ENCODE assay signal across 39 cellular contexts in genomic region chr18:1422634-1423033, GRCh38.
"Had no signal": no experiment of that assay in that cellular context is flagged by ENCODE, and none has a peak within 500 bp of the region (broad histone marks: within the 10 kb centered on the region; RNA-seq: fewer than 3 reads in every experiment).

No MANE protein-coding gene starts in this region.

- H3K36me3 Mint-ChIP-seq: activated naive CD4-positive, alpha-beta T cell treated with anti-CD3 and anti-CD28 coated beads, Interleukin-2, amount 10 ng/mL, durations not matched to agents 7 days and 5 days; activated naive CD4-positive, alpha-beta T cell treated with anti-CD3 and anti-CD28 coated beads, Interleukin-2, amount 50 U/mL, for 24 hours; activated naive CD4-positive, alpha-beta T cell treated with anti-CD3 and anti-CD28 coated beads, Interleukin-2, amount 50 U/mL, for 72 hours; activated naive CD8-positive, alpha-beta T cell; activated naive CD8-positive, alpha-beta T cell treated with anti-CD3 and anti-CD28 coated beads for 36 hours; activated naive CD8-positive, alpha-beta T cell treated with anti-CD3 and anti-CD28 coated beads, Interleukin-2, amount 10 ng/mL, durations not matched to agents 7 days and 5 days; brain had no signal

- FAIRE-seq: astrocyte, bronchial epithelial cell, colon had no signal

- ATAC-seq: activated naive CD4-positive, alpha-beta T cell treated with anti-CD3 and anti-CD28 coated beads, Interleukin-2, amount 50 U/mL, for 72 hours; activated T-cell treated with anti-CD3 and anti-CD28 coated beads, Interleukin-2, amount 50 U/mL, for 4 hours; activated T-cell treated with anti-CD3 and anti-CD28 coated beads, Interleukin-2, amount 50 U/mL, for 72 hours; activated T-helper 17 cell treated with anti-CD3 and anti-CD28 coated beads, Interleukin-2, amount 50 U/mL, for 72 hours; body of pancreas had no signal

- H3K4me3 ChIP-seq: adrenal gland, ascending aorta, body of pancreas, breast epithelium, cardiac muscle cell had no signal

- H3K27ac ChIP-seq: adrenal gland, ascending aorta, body of pancreas, brain microvascular endothelial cell, breast epithelium, cardiac muscle cell had no signal

- H3K27ac Mint-ChIP-seq: activated naive CD4-positive, alpha-beta T cell treated with anti-CD3 and anti-CD28 coated beads for 36 hours; activated naive CD4-positive, alpha-beta T cell treated with anti-CD3 and anti-CD28 coated beads, Interleukin-2, amount 10 ng/mL, durations not matched to agents 7 days and 5 days; activated naive CD4-positive, alpha-beta T cell treated with anti-CD3 and anti-CD28 coated beads, Interleukin-2, amount 50 U/mL, for 24 hours; activated naive CD4-positive, alpha-beta T cell treated with anti-CD3 and anti-CD28 coated beads, Interleukin-2, amount 50 U/mL, for 72 hours; activated naive CD8-positive, alpha-beta T cell; activated naive CD8-positive, alpha-beta T cell treated with anti-CD3 and anti-CD28 coated beads for 36 hours; activated naive CD8-positive, alpha-beta T cell treated with anti-CD3 and anti-CD28 coated beads, Interleukin-2, amount 10 ng/mL, durations not matched to agents 7 days and 5 days; activated T-cell treated with anti-CD3 and anti-CD28 coated beads, Interleukin-2, amount 50 U/mL, for 24 hours; activated T-cell treated with anti-CD3 and anti-CD28 coated beads, Interleukin-2, amount 50 U/mL, for 72 hours; activated T-helper 1 cell treated with anti-CD3 and anti-CD28 coated beads, Interleukin-12 subunit alpha, Interleukin-12 subunit beta, Interleukin-2, Interleukin-4 antibody, amounts not matched to agents 30 ng/mL and 10 ng/mL and 1 ng/mL, durations not matched to agents 14 hours and 24 hours and 36 hours; activated T-helper 17 cell treated with anti-CD3 and anti-CD28 coated beads, Interleukin-2, amount 50 U/mL, for 72 hours; activated T-helper 2 cell treated with anti-CD3 and anti-CD28 coated beads, Interferon-gamma antibody, Interleukin-2, Interleukin-4, amounts not matched to agents 10 μg/mL and 5 μg/mL and 100 μg/mL, durations not matched to agents 14 hours and 24 hours and 36 hours; brain had no signal

- H3K9me3 ChIP-seq: adrenal gland, ascending aorta, body of pancreas, breast epithelium had no signal

- H3K9me3 Mint-ChIP-seq: activated naive CD4-positive, alpha-beta T cell treated with anti-CD3 and anti-CD28 coated beads for 36 hours; activated naive CD4-positive, alpha-beta T cell treated with anti-CD3 and anti-CD28 coated beads, Interleukin-2, amount 10 ng/mL, durations not matched to agents 7 days and 5 days; activated naive CD4-positive, alpha-beta T cell treated with anti-CD3 and anti-CD28 coated beads, Interleukin-2, amount 50 U/mL, for 72 hours; activated naive CD8-positive, alpha-beta T cell treated with anti-CD3 and anti-CD28 coated beads, Interleukin-2, amount 10 ng/mL, durations not matched to agents 7 days and 5 days; activated T-cell treated with anti-CD3 and anti-CD28 coated beads, Interleukin-2, amount 50 U/mL, for 24 hours; activated T-helper 1 cell treated with anti-CD3 and anti-CD28 coated beads, Interleukin-12 subunit alpha, Interleukin-12 subunit beta, Interleukin-2, Interleukin-4 antibody, amounts not matched to agents 30 ng/mL and 10 ng/mL and 1 ng/mL, durations not matched to agents 14 hours and 24 hours and 36 hours; activated T-helper 17 cell treated with anti-CD3 and anti-CD28 coated beads, Interleukin-2, amount 50 U/mL, for 72 hours; central memory CD8-positive, alpha-beta T cell had no signal

- H3K4me3 Mint-ChIP-seq: activated naive CD4-positive, alpha-beta T cell treated with anti-CD3 and anti-CD28 coated beads for 36 hours; activated naive CD4-positive, alpha-beta T cell treated with anti-CD3 and anti-CD28 coated beads, Interleukin-2, amount 10 ng/mL, durations not matched to agents 7 days and 5 days; activated naive CD4-positive, alpha-beta T cell treated with anti-CD3 and anti-CD28 coated beads, Interleukin-2, amount 50 U/mL, for 24 hours; activated naive CD8-positive, alpha-beta T cell; activated naive CD8-positive, alpha-beta T cell treated with anti-CD3 and anti-CD28 coated beads for 36 hours; activated naive CD8-positive, alpha-beta T cell treated with anti-CD3 and anti-CD28 coated beads, Interleukin-2, amount 10 ng/mL, durations not matched to agents 7 days and 5 days; activated T-cell treated with anti-CD3 and anti-CD28 coated beads, Interleukin-2, amount 50 U/mL, for 24 hours; activated T-cell treated with anti-CD3 and anti-CD28 coated beads, Interleukin-2, amount 50 U/mL, for 4 hours; activated T-cell treated with anti-CD3 and anti-CD28 coated beads, Interleukin-2, amount 50 U/mL, for 72 hours; activated T-helper 1 cell treated with anti-CD3 and anti-CD28 coated beads, Interleukin-12 subunit alpha, Interleukin-12 subunit beta, Interleukin-2, Interleukin-4 antibody, amounts not matched to agents 30 ng/mL and 10 ng/mL and 1 ng/mL, durations not matched to agents 14 hours and 24 hours and 36 hours; activated T-helper 17 cell treated with anti-CD3 and anti-CD28 coated beads, Interleukin-2, amount 50 U/mL, for 72 hours; brain; central memory CD8-positive, alpha-beta T cell had no signal

- H3K4me1 ChIP-seq: adrenal gland, ascending aorta, body of pancreas, breast epithelium had no signal

- H3K4me1 Mint-ChIP-seq: activated naive CD4-positive, alpha-beta T cell treated with anti-CD3 and anti-CD28 coated beads, Interleukin-2, amount 10 ng/mL, durations not matched to agents 7 days and 5 days; activated naive CD4-positive, alpha-beta T cell treated with anti-CD3 and anti-CD28 coated beads, Interleukin-2, amount 50 U/mL, for 24 hours; activated naive CD8-positive, alpha-beta T cell treated with anti-CD3 and anti-CD28 coated beads for 36 hours; activated naive CD8-positive, alpha-beta T cell treated with anti-CD3 and anti-CD28 coated beads, Interleukin-2, amount 10 ng/mL, durations not matched to agents 7 days and 5 days; activated T-helper 17 cell treated with anti-CD3 and anti-CD28 coated beads, Interleukin-2, amount 50 U/mL, for 72 hours; central memory CD8-positive, alpha-beta T cell had no signal

- H3K36me3 ChIP-seq: adrenal gland, ascending aorta, brain microvascular endothelial cell, breast epithelium, cardiac muscle cell had no signal

- H3K27me3 Mint-ChIP-seq: activated naive CD4-positive, alpha-beta T cell treated with anti-CD3 and anti-CD28 coated beads, Interleukin-2, amount 10 ng/mL, durations not matched to agents 7 days and 5 days; activated naive CD4-positive, alpha-beta T cell treated with anti-CD3 and anti-CD28 coated beads, Interleukin-2, amount 50 U/mL, for 24 hours; activated naive CD8-positive, alpha-beta T cell; activated naive CD8-positive, alpha-beta T cell treated with anti-CD3 and anti-CD28 coated beads for 36 hours; activated naive CD8-positive, alpha-beta T cell treated with anti-CD3 and anti-CD28 coated beads, Interleukin-2, amount 10 ng/mL, durations not matched to agents 7 days and 5 days; activated T-cell treated with anti-CD3 and anti-CD28 coated beads, Interleukin-2, amount 50 U/mL, for 24 hours; activated T-helper 17 cell treated with anti-CD3 and anti-CD28 coated beads, Interleukin-2, amount 50 U/mL, for 72 hours; central memory CD8-positive, alpha-beta T cell had no signal

- H3K27me3 ChIP-seq: adrenal gland, ascending aorta, body of pancreas, brain microvascular endothelial cell, breast epithelium had no signal

- DNase-seq: activated effector memory CD4-positive, alpha-beta T cell treated with anti-CD3 and anti-CD28 coated beads, Interleukin-2, amount 50 U/mL, for 16 hours; activated gamma-delta T cell; activated gamma-delta T cell treated with Interleukin-2 at 50 U/mL for 16 hours; activated naive CD4-positive, alpha-beta T cell; activated naive CD4-positive, alpha-beta T cell treated with anti-CD3 and anti-CD28 coated beads for 36 hours; activated naive CD4-positive, alpha-beta T cell treated with anti-CD3 and anti-CD28 coated beads, Interleukin-2, amount 10 ng/mL, durations not matched to agents 7 days and 5 days; activated naive CD4-positive, alpha-beta T cell treated with anti-CD3 and anti-CD28 coated beads, Interleukin-2, amount 50 U/mL, for 16 hours; activated naive CD4-positive, alpha-beta T cell treated with Interleukin-2 at 50 U/mL for 16 hours; activated naive CD8-positive, alpha-beta T cell treated with anti-CD3 and anti-CD28 coated beads for 36 hours; activated naive CD8-positive, alpha-beta T cell treated with anti-CD3 and anti-CD28 coated beads, Interleukin-2, amount 10 ng/mL, durations not matched to agents 7 days and 5 days; activated T-cell treated with anti-CD3 and anti-CD28 coated beads, Interleukin-2, amount 50 U/mL, for 1 hour; activated T-cell treated with anti-CD3 and anti-CD28 coated beads, Interleukin-2, amount 50 U/mL, for 24 hours; activated T-cell treated with anti-CD3 and anti-CD28 coated beads, Interleukin-2, amount 50 U/mL, for 4 hours; activated T-cell treated with anti-CD3 and anti-CD28 coated beads, Interleukin-2, amount 50 U/mL, for 48 hours; activated T-cell treated with anti-CD3 and anti-CD28 coated beads, Interleukin-2, amount 50 U/mL, for 72 hours; adrenal gland; amniotic stem cell; amygdala; anterior cingulate cortex; aorta; body of pancreas; brain microvascular endothelial cell; caudate nucleus; central memory CD4-positive, alpha-beta T cell; cerebellar nuclear complex had no signal
